ENCODE assay signal across 1 cellular context in the genomic region with DNA sequence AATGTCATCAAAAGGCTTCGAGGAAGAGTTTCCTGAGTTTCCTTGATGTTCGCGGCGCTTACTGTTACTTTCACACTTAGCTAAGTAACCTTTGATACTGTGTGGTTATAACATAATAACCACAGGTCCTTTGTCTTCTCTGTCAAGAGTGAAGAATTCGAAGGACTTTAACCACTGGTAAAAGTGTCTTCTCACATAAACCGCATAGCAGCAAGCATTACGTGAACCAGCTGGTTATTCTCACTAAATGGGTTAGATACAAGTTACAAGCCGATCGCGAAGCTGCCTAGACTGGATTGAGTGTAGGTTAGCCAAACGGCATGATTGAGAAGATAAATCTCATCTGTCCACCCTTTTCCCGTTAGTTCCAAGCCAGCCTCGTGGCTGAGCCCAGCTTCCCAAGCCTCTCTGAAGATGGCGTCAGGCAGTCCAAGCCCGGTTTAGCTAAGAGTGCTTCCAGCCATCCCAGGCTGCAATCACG.
A peak's percentile ranks its signal among the peaks of the same experiment; 100 is the strongest.
TF ChIP-seq lines count a peak whose summit lies in the region.

No MANE protein-coding gene starts in this region.

TF ChIP-seq in GM12878, 131 proteins besides CTCF, POLR2A, EP300 and RAD21 (continued from another document):
- TF ChIP-seq, protein P1, sequence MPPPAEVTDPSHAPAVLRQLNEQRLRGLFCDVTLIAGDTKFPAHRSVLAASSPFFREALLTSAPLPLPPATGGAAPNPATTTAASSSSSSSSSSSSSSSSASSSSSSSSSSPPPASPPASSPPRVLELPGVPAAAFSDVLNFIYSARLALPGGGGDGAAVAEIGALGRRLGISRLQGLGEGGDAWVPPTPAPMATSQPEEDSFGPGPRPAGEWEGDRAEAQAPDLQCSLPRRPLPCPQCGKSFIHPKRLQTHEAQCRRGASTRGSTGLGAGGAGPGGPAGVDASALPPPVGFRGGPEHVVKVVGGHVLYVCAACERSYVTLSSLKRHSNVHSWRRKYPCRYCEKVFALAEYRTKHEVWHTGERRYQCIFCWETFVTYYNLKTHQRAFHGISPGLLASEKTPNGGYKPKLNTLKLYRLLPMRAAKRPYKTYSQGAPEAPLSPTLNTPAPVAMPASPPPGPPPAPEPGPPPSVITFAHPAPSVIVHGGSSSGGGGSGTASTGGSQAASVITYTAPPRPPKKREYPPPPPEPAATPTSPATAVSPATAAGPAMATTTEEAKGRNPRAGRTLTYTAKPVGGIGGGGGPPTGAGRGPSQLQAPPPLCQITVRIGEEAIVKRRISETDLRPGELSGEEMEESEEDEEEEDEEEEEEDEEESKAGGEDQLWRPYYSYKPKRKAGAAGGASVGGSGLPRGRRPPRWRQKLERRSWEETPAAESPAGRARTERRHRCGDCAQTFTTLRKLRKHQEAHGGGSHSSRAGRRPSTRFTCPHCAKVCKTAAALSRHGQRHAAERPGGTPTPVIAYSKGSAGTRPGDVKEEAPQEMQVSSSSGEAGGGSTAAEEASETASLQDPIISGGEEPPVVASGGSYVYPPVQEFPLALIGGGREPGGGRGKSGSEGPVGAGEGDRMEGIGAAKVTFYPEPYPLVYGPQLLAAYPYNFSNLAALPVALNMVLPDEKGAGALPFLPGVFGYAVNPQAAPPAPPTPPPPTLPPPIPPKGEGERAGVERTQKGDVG (CRISPR knock-in tag; IDR thresholded peaks at IDR 0.05), result no peak
- TF ChIP-seq EGR1 (IDR thresholded peaks at IDR 0.05; ENCODE audit: borderline replicate concordance in 1 of 2, low read depth in 2 of 2, low read length in 2 of 2) (no peak), MEF2B (IDR thresholded peaks at IDR 0.05; ENCODE audit: partially characterized antibody, poor library complexity, severe bottlenecking) (peak; percentile 76), GABPA (IDR thresholded peaks at IDR 0.05; ENCODE audit: low read depth) (no peak), CREB1 (IDR thresholded peaks at IDR 0.05; ENCODE audit: low read depth) (no peak), ZSCAN29 (IDR thresholded peaks at IDR 0.05) (peak; percentile 91), MEF2A (IDR thresholded peaks at IDR 0.05; ENCODE audit: insufficient read depth, low read depth, low read length) (no peak), BHLHE40 (IDR thresholded peaks at IDR 0.05; ENCODE audit: borderline replicate concordance in 1 of 2, low read depth in 2 of 2, low read length in 1 of 2) (peak; percentile 81 to 88), DPF2 (IDR thresholded peaks at IDR 0.05) (peak; percentile 93), KDM1A (IDR thresholded peaks at IDR 0.05; ENCODE audit: borderline replicate concordance) (no peak), ETV6 (conservative IDR thresholded peaks at IDR 0.05 in 1 of 2, IDR thresholded peaks at IDR 0.05 in 1 of 2; ENCODE audit: borderline replicate concordance in 1 of 2, low read depth in 1 of 2) (no peak; a peak in 1 of 4 replicates), EZH2 (IDR thresholded peaks at IDR 0.05; ENCODE audit: borderline replicate concordance, control insufficient read depth, low read depth, low read length) (no peak), SMC3 (IDR thresholded peaks at IDR 0.05; ENCODE audit: borderline replicate concordance, low read length) (no peak), SMAD1 (IDR thresholded peaks at IDR 0.05; ENCODE audit: low read depth, partially characterized antibody) (peak; percentile 75), SMARCA5 (IDR thresholded peaks at IDR 0.05) (no peak; the same call in 1 of the 2 replicates), JUNB (IDR thresholded peaks at IDR 0.05) (no peak), TCF12 (IDR thresholded peaks at IDR 0.05; ENCODE audit: low read depth, low read length) (peak; percentile 81; the same call in 1 of the 2 replicates)
- TF ChIP-seq, protein P2, sequence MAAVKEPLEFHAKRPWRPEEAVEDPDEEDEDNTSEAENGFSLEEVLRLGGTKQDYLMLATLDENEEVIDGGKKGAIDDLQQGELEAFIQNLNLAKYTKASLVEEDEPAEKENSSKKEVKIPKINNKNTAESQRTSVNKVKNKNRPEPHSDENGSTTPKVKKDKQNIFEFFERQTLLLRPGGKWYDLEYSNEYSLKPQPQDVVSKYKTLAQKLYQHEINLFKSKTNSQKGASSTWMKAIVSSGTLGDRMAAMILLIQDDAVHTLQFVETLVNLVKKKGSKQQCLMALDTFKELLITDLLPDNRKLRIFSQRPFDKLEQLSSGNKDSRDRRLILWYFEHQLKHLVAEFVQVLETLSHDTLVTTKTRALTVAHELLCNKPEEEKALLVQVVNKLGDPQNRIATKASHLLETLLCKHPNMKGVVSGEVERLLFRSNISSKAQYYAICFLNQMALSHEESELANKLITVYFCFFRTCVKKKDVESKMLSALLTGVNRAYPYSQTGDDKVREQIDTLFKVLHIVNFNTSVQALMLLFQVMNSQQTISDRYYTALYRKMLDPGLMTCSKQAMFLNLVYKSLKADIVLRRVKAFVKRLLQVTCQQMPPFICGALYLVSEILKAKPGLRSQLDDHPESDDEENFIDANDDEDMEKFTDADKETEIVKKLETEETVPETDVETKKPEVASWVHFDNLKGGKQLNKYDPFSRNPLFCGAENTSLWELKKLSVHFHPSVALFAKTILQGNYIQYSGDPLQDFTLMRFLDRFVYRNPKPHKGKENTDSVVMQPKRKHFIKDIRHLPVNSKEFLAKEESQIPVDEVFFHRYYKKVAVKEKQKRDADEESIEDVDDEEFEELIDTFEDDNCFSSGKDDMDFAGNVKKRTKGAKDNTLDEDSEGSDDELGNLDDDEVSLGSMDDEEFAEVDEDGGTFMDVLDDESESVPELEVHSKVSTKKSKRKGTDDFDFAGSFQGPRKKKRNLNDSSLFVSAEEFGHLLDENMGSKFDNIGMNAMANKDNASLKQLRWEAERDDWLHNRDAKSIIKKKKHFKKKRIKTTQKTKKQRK (IDR thresholded peaks at IDR 0.05; ENCODE audit: low read depth, low read length), result no peak
- TF ChIP-seq, protein P3, sequence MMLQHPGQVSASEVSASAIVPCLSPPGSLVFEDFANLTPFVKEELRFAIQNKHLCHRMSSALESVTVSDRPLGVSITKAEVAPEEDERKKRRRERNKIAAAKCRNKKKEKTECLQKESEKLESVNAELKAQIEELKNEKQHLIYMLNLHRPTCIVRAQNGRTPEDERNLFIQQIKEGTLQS (IDR thresholded peaks at IDR 0.05; ENCODE audit: borderline replicate concordance, extremely low read depth, low read depth, low read length), result no peak
- TF ChIP-seq, protein P4, sequence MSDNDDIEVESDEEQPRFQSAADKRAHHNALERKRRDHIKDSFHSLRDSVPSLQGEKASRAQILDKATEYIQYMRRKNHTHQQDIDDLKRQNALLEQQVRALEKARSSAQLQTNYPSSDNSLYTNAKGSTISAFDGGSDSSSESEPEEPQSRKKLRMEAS (IDR thresholded peaks at IDR 0.05; ENCODE audit: low read depth, low read length), result no peak
